21 cellular contexts compared by ENCODE assay signal in the genomic region with DNA sequence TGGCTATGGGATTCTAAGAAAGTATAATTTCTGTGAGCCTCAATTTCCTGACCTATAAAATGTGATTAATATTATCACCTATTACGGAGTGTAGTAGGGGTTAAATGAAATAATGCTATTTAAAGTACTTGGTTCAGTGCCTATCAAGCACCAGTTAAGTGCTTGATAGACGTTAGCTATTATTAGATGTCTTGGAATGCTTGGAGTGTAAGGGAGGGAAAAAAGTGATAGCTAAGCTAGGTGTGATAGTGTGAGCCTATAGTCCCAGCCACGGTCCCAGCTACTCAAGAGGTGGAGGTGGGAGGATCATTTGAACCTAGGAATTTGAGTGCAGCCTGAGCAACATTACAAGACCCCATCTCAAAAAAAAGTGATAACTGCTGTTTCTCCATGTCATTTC. TPM values are rescaled to one million over a fixed set of nuclear protein-coding genes. Genes with fewer than 3 reads are reported as not detected.
DNase-seq lines count a peak whose midpoint lies in the region; ATAC-seq, FAIRE-seq and TF ChIP-seq lines count a peak whose summit lies in the region.
"Had no signal": no experiment of that assay in that cellular context is flagged by ENCODE, and none has a peak within 500 bp of the region (broad histone marks: within the 10 kb centered on the region; RNA-seq: fewer than 3 reads in every experiment).

No MANE protein-coding gene starts in this region.

- TF ChIP-seq EP300 in HepG2 (IDR thresholded peaks at IDR 0.05; ENCODE audit: low read depth in 2 of 2, low read length in 2 of 2) (no peak), HepG2 (CRISPR knock-in tag; IDR thresholded peaks at IDR 0.05; ENCODE audit: borderline replicate concordance) (no peak)

- CTCF ChIA-PET in HepG2 (lab: Yijun Ruan, JAX; ENCODE audit: low intra/inter-chr PET ratio, low total read pairs): no interaction called here

- H3K4me2 ChIP-seq in HepG2 (ENCODE audit: low read depth, low read length): no peak overlapping the region

- ATAC-seq in HepG2 (no peak), right lobe of liver (no peak), left cardiac atrium (peak; percentile 29 to 68), right cardiac atrium (peak; percentile 62 to 69), upper lobe of right lung (peak; percentile 55), HG03520 (IDR thresholded peaks at IDR 0.05; ENCODE audit: unreplicated experiment) (no peak), mucosa of descending colon (no peak)
- ATAC-seq: GM12878 had no signal

- H3K79me2 ChIP-seq in HepG2 (ENCODE audit: insufficient read depth, low read length): peaks cover 2% of the 10 kb centered on the region

- H3K4me3 ChIP-seq in HepG2 (replicated peaks in 1 of 3; ENCODE audit: insufficient read depth in 1 of 3, low read depth in 2 of 3, low read length in 3 of 3) (no peak overlapping the region), right lobe of liver (no peak overlapping the region), right cardiac atrium (ENCODE audit: low read length) (no peak overlapping the region), upper lobe of right lung (no peak overlapping the region), mucosa of descending colon (no peak overlapping the region)
- H3K4me3 ChIP-seq: GM12878, GM23248, HAP-1 had no signal

- peaks cover 10 to 40% of the 10 kb centered on the region in 2 experiments for H3K36me3 ChIP-seq in HepG2 (replicated peaks in 1 of 2; ENCODE audit: control insufficient read depth in 1 of 2, insufficient read depth in 2 of 2, low read length in 2 of 2)
- H3K36me3 ChIP-seq in right lobe of liver: no peaks in the 10 kb centered on the region
- H3K36me3 ChIP-seq in upper lobe of right lung: no peaks in the 10 kb centered on the region
- no peaks in the 10 kb centered on the region for H3K36me3 ChIP-seq in mucosa of descending colon (ENCODE audit: low read depth)

- POLR2A ChIA-PET in HepG2 (lab: Yijun Ruan, JAX): no interaction called here

- H3K27ac ChIP-seq in HepG2 (ENCODE audit: extremely low read length, insufficient read depth, low read length): no peak overlapping the region
- no peak overlapping the region for H3K27ac ChIP-seq in right lobe of liver
- peak overlapping the region; percentile 78 for H3K27ac ChIP-seq in right cardiac atrium (ENCODE audit: low read length)
- no peak overlapping the region for H3K27ac ChIP-seq in upper lobe of right lung
- H3K27ac ChIP-seq: GM23248 had no signal

- intact Hi-C loops in HepG2 (cut with micrococcal nuclease; ENCODE audit: unreplicated experiment): loop anchor here (10.0 kb wide), 1 partner anchor 218 kb away; no protein-coding TSS in a partner anchor
- intact Hi-C loops in right lobe of liver (cut with DNase I): no loop called here
- intact Hi-C loops in left cardiac atrium (cut with DNase I): loop anchor here in 1 of 2 donors (10.0 kb wide), 1 partner anchor 108 kb away; no protein-coding TSS in a partner anchor
- intact Hi-C loops in right cardiac atrium (cut with DNase I): no loop called here
- intact Hi-C loops in upper lobe of right lung (cut with DNase I): no loop called here
- intact Hi-C loops in mucosa of descending colon (cut with DNase I, micrococcal nuclease): no loop called here

- DNase-seq in HepG2 (ENCODE audit: low spot score) (no peak), right lobe of liver (no peak), left cardiac atrium (no peak), right cardiac atrium (no peak), upper lobe of right lung (no peak), KBM-7 (no peak), mucosa of descending colon (no peak)
- DNase-seq: BE2C; C1 segment of cervical spinal cord; CD4-positive, CD25-positive, alpha-beta regulatory T cell; CD8-positive, alpha-beta memory T cell; COR-L47; DMS 273 treated with DMSO at 0.1 percent for 48 hours; DMS53; DND-41; EL; GM23248 had no signal

- 95% methylated on average over 3 of the region's 3 CpGs for WGBS in HepG2 (ENCODE audit: low lambda C conversion rate)
- 80% methylated on average over 3 of the region's 3 CpGs for WGBS in right lobe of liver (ENCODE audit: insufficient coverage, low coverage, low lambda C conversion rate, missing lambda C conversion rate)
- 38% methylated on average over 3 of the region's 3 CpGs for WGBS in right cardiac atrium

- BruUV-seq in HepG2 (replicated peaks; lab: Mats Ljungman, UMichigan): no TSS peak

- TF ChIP-seq RAD21 in HepG2 (CRISPR knock-in tag; IDR thresholded peaks at IDR 0.05): no peak

- in situ Hi-C loops in HepG2 (cut with HindIII; ENCODE audit: extremely low pct_ligation_motif_present, low pct_unique_long_range_greater_than_20kb): no loop called here
- in situ Hi-C loops in KBM-7 (cut with MboI; ENCODE audit: low pct_unique_long_range_greater_than_20kb, low sequenced_read_pairs): no loop called here

- no peaks in the 10 kb centered on the region for H3K9me3 ChIP-seq in HepG2 (ENCODE audit: low read length)
- no peaks in the 10 kb centered on the region for H3K9me3 ChIP-seq in right lobe of liver
- no peaks in the 10 kb centered on the region for H3K9me3 ChIP-seq in right cardiac atrium (ENCODE audit: control insufficient read depth, low read length)
- no peaks in the 10 kb centered on the region for H3K9me3 ChIP-seq in upper lobe of right lung
- H3K9me3 ChIP-seq in mucosa of descending colon: no peaks in the 10 kb centered on the region
- H3K9me3 ChIP-seq: BE2C, HAP-1 had no signal

- H2AFZ ChIP-seq in HepG2 (ENCODE audit: low read length): no peak overlapping the region
- H2AFZ ChIP-seq: GM23248 had no signal

- TF ChIP-seq POLR2A in HepG2 (IDR thresholded peaks at IDR 0.05; ENCODE audit: insufficient read depth in 1 of 2, low read depth in 2 of 2, low read length in 2 of 2) (no peak), right lobe of liver (IDR thresholded peaks at IDR 0.05) (no peak)

- TF ChIP-seq CTCF in HepG2 (CRISPR knock-in tag; IDR thresholded peaks at IDR 0.05) (no peak), right lobe of liver (IDR thresholded peaks at IDR 0.05) (no peak), upper lobe of right lung (IDR thresholded peaks at IDR 0.05) (no peak), mucosa of descending colon (IDR thresholded peaks at IDR 0.05) (no peak)

- H3K4me1 ChIP-seq in HepG2 (ENCODE audit: insufficient read depth, low read length) (peaks cover 17% of the 10 kb centered on the region), right lobe of liver (no peaks in the 10 kb centered on the region), right cardiac atrium (ENCODE audit: control insufficient read depth, insufficient read depth, low read length) (no peaks in the 10 kb centered on the region), upper lobe of right lung (no peaks in the 10 kb centered on the region), mucosa of descending colon (ENCODE audit: low read depth) (no peaks in the 10 kb centered on the region)
- H3K4me1 ChIP-seq: BE2C, HAP-1 had no signal

- no peaks in the 10 kb centered on the region for H3K27me3 ChIP-seq in HepG2 (ENCODE audit: control insufficient read depth in 1 of 2, insufficient read depth in 2 of 2, low read length in 2 of 2)
- H3K27me3 ChIP-seq in right lobe of liver: no peaks in the 10 kb centered on the region
- H3K27me3 ChIP-seq in right cardiac atrium (ENCODE audit: control insufficient read depth, insufficient read depth): no peaks in the 10 kb centered on the region
- H3K27me3 ChIP-seq in upper lobe of right lung: no peaks in the 10 kb centered on the region
- H3K27me3 ChIP-seq: BE2C had no signal

- no peak overlapping the region for H3K9ac ChIP-seq in HepG2 (ENCODE audit: insufficient read depth, low read depth, low read length)
- H3K9ac ChIP-seq: GM23248 had no signal

- no peaks in the 10 kb centered on the region for H4K20me1 ChIP-seq in HepG2 (ENCODE audit: insufficient read depth, low read length)

- no peak for FAIRE-seq in HepG2 (lab: Jason Lieb, UNC)
- FAIRE-seq: GM12878, GM19239 had no signal

RNA-seq across cellular contexts. Expression of a gene that starts 7.5 kb away (rescaled TPM):
- total RNA-seq in HepG2 (2016; rRNA removed; fragmentation: Illumina TruSeq; extraction: Trizol): 57.3 and 69.8 TPM in 2 replicates
- 18.7 and 20.4 TPM in 2 replicates for total RNA-seq in HepG2 (2016; cell fraction: cytosol; rRNA removed; fragmentation: Illumina TruSeq; extraction: Trizol; ENCODE audit: low read depth)
- 62.2 and 74.8 TPM in 2 replicates for total RNA-seq in HepG2 (2016; cell fraction: insoluble cytoplasmic fraction; rRNA removed; fragmentation: Illumina TruSeq; extraction: Trizol)
- 36.9 and 38.7 TPM in 2 replicates for total RNA-seq in HepG2 (2016; cell fraction: membrane; rRNA removed; fragmentation: Illumina TruSeq; extraction: Trizol)
- 60.3 and 79.3 TPM in 2 replicates for total RNA-seq in HepG2 (2016; cell fraction: nucleus; rRNA removed; fragmentation: Illumina TruSeq; extraction: Trizol)
- 22.9 and 34.2 TPM in 2 replicates for polyA plus RNA-seq in HepG2 (2011; rRNA removed)
- 15.1 and 17.5 TPM in 2 replicates for polyA plus RNA-seq in HepG2 (2011; cell fraction: cytosol; rRNA removed)
- polyA plus RNA-seq in HepG2 (2011; cell fraction: nucleus; rRNA removed): 19.4 and 21.6 TPM in 2 replicates
- 14.8 and 25.0 TPM in 2 replicates for polyA plus RNA-seq in HepG2 (2012)
- 9.2 and 9.5 TPM in 2 replicates for polyA plus RNA-seq in HepG2 (2016; cell fraction: cytosol; fragmentation: Illumina TruSeq; extraction: Trizol; ENCODE audit: low read depth)
- polyA plus RNA-seq in HepG2 (2016; cell fraction: insoluble cytoplasmic fraction; fragmentation: Illumina TruSeq; extraction: Trizol; ENCODE audit: low read depth): 52.3 and 58.4 TPM in 2 replicates
- polyA plus RNA-seq in HepG2 (2016; cell fraction: membrane; fragmentation: Illumina TruSeq; extraction: Trizol; ENCODE audit: low read depth): 16.8 and 18.0 TPM in 2 replicates
- polyA plus RNA-seq in HepG2 (2016; cell fraction: nucleus; fragmentation: Illumina TruSeq; extraction: Trizol; ENCODE audit: insufficient read depth, low read depth): 173 and 174 TPM in 2 replicates
- polyA minus RNA-seq in HepG2 (2011; rRNA and poly(A)+ RNA removed; ENCODE audit: low replicate concordance): 10.3 and 14.8 TPM in 2 replicates
- polyA minus RNA-seq in HepG2 (2011; cell fraction: cytosol; rRNA and poly(A)+ RNA removed): 5.6 and 8.0 TPM in 2 replicates
- 32.9 and 42.1 TPM in 2 replicates for polyA minus RNA-seq in HepG2 (2011; cell fraction: nucleus; rRNA and poly(A)+ RNA removed)
- 1 to 10 TPM in 2 of 6 experiments, under 1 TPM in 4; 0.18 to 4.8 (median 0.76) TPM for total RNA-seq in right lobe of liver
- 1 to 10 TPM; 2.0 to 2.1 TPM for total RNA-seq in left cardiac atrium
- total RNA-seq in right cardiac atrium: 1 to 10 TPM; 2.5 to 7.2 (median 4.6) TPM
- polyA plus RNA-seq in right cardiac atrium: 3.1 TPM
- total RNA-seq in upper lobe of right lung: 0.78 TPM
- 10 to 100 TPM in 1 of 3 donors, 1 to 10 TPM in 2; 3.5 to 10.3 (median 3.8) TPM for total RNA-seq in mucosa of descending colon

RNA-seq across cellular contexts. Expression of a gene that starts 8.0 kb away (rescaled TPM):
- total RNA-seq in HepG2 (2016; rRNA removed; fragmentation: Illumina TruSeq; extraction: Trizol) (136 and 197 TPM in 2 replicates), right lobe of liver (10 to 100 TPM; 18.0 to 36.5 (median 28.9) TPM), left cardiac atrium (10 to 100 TPM; 68.0 to 74.0 TPM), right cardiac atrium (10 to 100 TPM; 77.5 to 94.2 (median 84.9) TPM), upper lobe of right lung (87.6 TPM), mucosa of descending colon (10 to 100 TPM; 78.4 to 97.1 (median 84.8) TPM)
- total RNA-seq in HepG2 (2016; cell fraction: cytosol; rRNA removed; fragmentation: Illumina TruSeq; extraction: Trizol; ENCODE audit: low read depth): 31.6 and 39.1 TPM in 2 replicates
- 132 and 204 TPM in 2 replicates for total RNA-seq in HepG2 (2016; cell fraction: insoluble cytoplasmic fraction; rRNA removed; fragmentation: Illumina TruSeq; extraction: Trizol)
- total RNA-seq in HepG2 (2016; cell fraction: membrane; rRNA removed; fragmentation: Illumina TruSeq; extraction: Trizol): 40.5 and 42.9 TPM in 2 replicates
- 108 and 116 TPM in 2 replicates for total RNA-seq in HepG2 (2016; cell fraction: nucleus; rRNA removed; fragmentation: Illumina TruSeq; extraction: Trizol)
- polyA plus RNA-seq in HepG2 (2011; rRNA removed) (26.9 and 30.7 TPM in 2 replicates), right cardiac atrium (26.7 TPM)
- polyA plus RNA-seq in HepG2 (2011; cell fraction: cytosol; rRNA removed): 14.6 and 21.2 TPM in 2 replicates
- polyA plus RNA-seq in HepG2 (2011; cell fraction: nucleus; rRNA removed): 12.1 and 14.6 TPM in 2 replicates
- 95.6 and 104 TPM in 2 replicates for polyA plus RNA-seq in HepG2 (2012)
- 6.1 and 6.6 TPM in 2 replicates for polyA plus RNA-seq in HepG2 (2016; cell fraction: cytosol; fragmentation: Illumina TruSeq; extraction: Trizol; ENCODE audit: low read depth)
- 120 and 134 TPM in 2 replicates for polyA plus RNA-seq in HepG2 (2016; cell fraction: insoluble cytoplasmic fraction; fragmentation: Illumina TruSeq; extraction: Trizol; ENCODE audit: low read depth)
- 14.1 and 15.6 TPM in 2 replicates for polyA plus RNA-seq in HepG2 (2016; cell fraction: membrane; fragmentation: Illumina TruSeq; extraction: Trizol; ENCODE audit: low read depth)
- 58.6 and 58.8 TPM in 2 replicates for polyA plus RNA-seq in HepG2 (2016; cell fraction: nucleus; fragmentation: Illumina TruSeq; extraction: Trizol; ENCODE audit: insufficient read depth, low read depth)
- polyA minus RNA-seq in HepG2 (2011; rRNA and poly(A)+ RNA removed; ENCODE audit: low replicate concordance): 26.4 and 36.7 TPM in 2 replicates
- polyA minus RNA-seq in HepG2 (2011; cell fraction: cytosol; rRNA and poly(A)+ RNA removed): 52.8 and 77.3 TPM in 2 replicates
- polyA minus RNA-seq in HepG2 (2011; cell fraction: nucleus; rRNA and poly(A)+ RNA removed): 140 and 161 TPM in 2 replicates

RNA-seq across cellular contexts. Expression of a gene that starts 51.2 kb away (rescaled TPM):
- 0.13 and 0.18 TPM in 2 replicates for total RNA-seq in HepG2 (2016; rRNA removed; fragmentation: Illumina TruSeq; extraction: Trizol)
- total RNA-seq in HepG2 (2016; cell fraction: cytosol; rRNA removed; fragmentation: Illumina TruSeq; extraction: Trizol; ENCODE audit: low read depth): not detected in 2 replicates
- total RNA-seq in HepG2 (2016; cell fraction: insoluble cytoplasmic fraction; rRNA removed; fragmentation: Illumina TruSeq; extraction: Trizol): 0.11 and 0.27 TPM in 2 replicates
- 0.03 and 0.19 TPM in 2 replicates for total RNA-seq in HepG2 (2016; cell fraction: membrane; rRNA removed; fragmentation: Illumina TruSeq; extraction: Trizol)
- total RNA-seq in HepG2 (2016; cell fraction: nucleus; rRNA removed; fragmentation: Illumina TruSeq; extraction: Trizol): 0.44 and 0.47 TPM in 2 replicates
- polyA plus RNA-seq in HepG2 (2011; rRNA removed): 0.04 TPM in 2 replicates
- polyA plus RNA-seq in HepG2 (2011; cell fraction: cytosol; rRNA removed): 0.01 and 0.05 TPM in 2 replicates
- polyA plus RNA-seq in HepG2 (2011; cell fraction: nucleus; rRNA removed): 0.07 and 0.08 TPM in 2 replicates
- 0.01 and 0.11 TPM in 2 replicates for polyA plus RNA-seq in HepG2 (2012)
- polyA plus RNA-seq in HepG2 (2016; cell fraction: cytosol; fragmentation: Illumina TruSeq; extraction: Trizol; ENCODE audit: low read depth): 0.01 TPM in 1 of 2 replicates, not detected in the other
- 0.04 and 0.07 TPM in 2 replicates for polyA plus RNA-seq in HepG2 (2016; cell fraction: insoluble cytoplasmic fraction; fragmentation: Illumina TruSeq; extraction: Trizol; ENCODE audit: low read depth)
- 0.15 TPM in 1 of 2 replicates, not detected in the other for polyA plus RNA-seq in HepG2 (2016; cell fraction: membrane; fragmentation: Illumina TruSeq; extraction: Trizol; ENCODE audit: low read depth)
- polyA plus RNA-seq in HepG2 (2016; cell fraction: nucleus; fragmentation: Illumina TruSeq; extraction: Trizol; ENCODE audit: insufficient read depth, low read depth): not detected in 2 replicates
- 1.0 and 2.2 TPM in 2 replicates for polyA minus RNA-seq in HepG2 (2011; rRNA and poly(A)+ RNA removed; ENCODE audit: low replicate concordance)
- polyA minus RNA-seq in HepG2 (2011; cell fraction: cytosol; rRNA and poly(A)+ RNA removed): not detected in 2 replicates
- polyA minus RNA-seq in HepG2 (2011; cell fraction: nucleus; rRNA and poly(A)+ RNA removed): 0.99 and 1.0 TPM in 2 replicates
- under 1 TPM; 0.06 to 0.44 (median 0.23) TPM for total RNA-seq in right lobe of liver
- 100 to 1,000 TPM; 230 to 333 TPM for total RNA-seq in left cardiac atrium
- total RNA-seq in right cardiac atrium: 100 to 1,000 TPM; 285 to 543 (median 321) TPM
- polyA plus RNA-seq in right cardiac atrium: 143 TPM
- 0.43 TPM for total RNA-seq in upper lobe of right lung
- under 1 TPM; 0.03 to 0.63 (median 0.41) TPM for total RNA-seq in mucosa of descending colon
- total RNA-seq: CD4-positive, CD25-positive, alpha-beta regulatory T cell; GM23248 had no signal
- polyA plus RNA-seq: CD4-positive, CD25-positive, alpha-beta regulatory T cell; CD8-positive, alpha-beta memory T cell; GM23248 had no signal

Comparison
In these comparisons a context has a peak if more than half of its experiments do, and no peak if none do; other contexts are left out.
1. ATAC-seq: peak in left cardiac atrium (2 of 2), right cardiac atrium (2 of 2) and upper lobe of right lung (single experiment); none in HepG2 (single experiment), right lobe of liver (0 of 4), HG03520 (single experiment) and mucosa of descending colon (single experiment).
2. RNA of a gene that starts 51.2 kb away (total RNA-seq): 230 to 333 TPM in left cardiac atrium and 285 to 543 TPM in right cardiac atrium; 0.43 TPM in upper lobe of right lung (single experiment), 0.03 to 0.63 TPM in mucosa of descending colon, 0.06 to 0.44 TPM in right lobe of liver and 0.03 to 0.47 TPM in HepG2; every median in the first group is over 100 times any median in the second.